1 cellular context compared by ENCODE assay signal in the genomic region with DNA sequence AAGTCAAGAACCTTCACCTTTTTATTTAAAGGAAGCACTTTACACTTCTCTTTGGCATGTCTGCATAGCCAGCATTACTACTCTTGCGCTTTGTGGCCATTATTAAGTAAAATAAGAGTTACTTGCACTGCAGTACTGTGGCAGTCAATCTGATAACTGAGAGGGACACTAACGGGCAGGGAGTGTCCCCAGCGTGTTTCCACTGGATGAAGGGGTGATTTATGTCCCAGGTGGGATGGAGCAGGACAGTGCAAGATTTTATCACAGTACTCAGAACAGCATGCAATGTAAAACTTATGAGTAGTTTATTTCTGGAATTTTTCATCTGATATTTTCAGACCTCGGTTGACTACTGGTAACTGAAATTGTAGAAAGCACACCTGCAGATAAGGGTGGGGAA.
A peak's percentile ranks its signal among the peaks of the same experiment; 100 is the strongest.
TF ChIP-seq lines count a peak whose summit lies in the region.

No MANE protein-coding gene starts in this region.

TF ChIP-seq in K562, 482 proteins besides CTCF, POLR2A, EP300 and RAD21:
- no peak for TF ChIP-seq DNMT1 (IDR thresholded peaks at IDR 0.05)
- TF ChIP-seq ZNF146 (CRISPR knock-in tag; IDR thresholded peaks at IDR 0.05; ENCODE audit: unreplicated experiment): no peak
- TF ChIP-seq, protein P1, sequence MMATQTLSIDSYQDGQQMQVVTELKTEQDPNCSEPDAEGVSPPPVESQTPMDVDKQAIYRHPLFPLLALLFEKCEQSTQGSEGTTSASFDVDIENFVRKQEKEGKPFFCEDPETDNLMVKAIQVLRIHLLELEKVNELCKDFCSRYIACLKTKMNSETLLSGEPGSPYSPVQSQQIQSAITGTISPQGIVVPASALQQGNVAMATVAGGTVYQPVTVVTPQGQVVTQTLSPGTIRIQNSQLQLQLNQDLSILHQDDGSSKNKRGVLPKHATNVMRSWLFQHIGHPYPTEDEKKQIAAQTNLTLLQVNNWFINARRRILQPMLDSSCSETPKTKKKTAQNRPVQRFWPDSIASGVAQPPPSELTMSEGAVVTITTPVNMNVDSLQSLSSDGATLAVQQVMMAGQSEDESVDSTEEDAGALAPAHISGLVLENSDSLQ (IDR thresholded peaks at IDR 0.05): peak; percentile 73
- TF ChIP-seq ZNF175 (CRISPR knock-in tag; IDR thresholded peaks at IDR 0.05; ENCODE audit: low read depth): no peak
- no peak for TF ChIP-seq STAT5A (IDR thresholded peaks at IDR 0.05; ENCODE audit: borderline replicate concordance, low read length)
- TF ChIP-seq MEIS2 (IDR thresholded peaks at IDR 0.05; ENCODE audit: partially characterized antibody): peak; percentile 84
- TF ChIP-seq, protein P2, sequence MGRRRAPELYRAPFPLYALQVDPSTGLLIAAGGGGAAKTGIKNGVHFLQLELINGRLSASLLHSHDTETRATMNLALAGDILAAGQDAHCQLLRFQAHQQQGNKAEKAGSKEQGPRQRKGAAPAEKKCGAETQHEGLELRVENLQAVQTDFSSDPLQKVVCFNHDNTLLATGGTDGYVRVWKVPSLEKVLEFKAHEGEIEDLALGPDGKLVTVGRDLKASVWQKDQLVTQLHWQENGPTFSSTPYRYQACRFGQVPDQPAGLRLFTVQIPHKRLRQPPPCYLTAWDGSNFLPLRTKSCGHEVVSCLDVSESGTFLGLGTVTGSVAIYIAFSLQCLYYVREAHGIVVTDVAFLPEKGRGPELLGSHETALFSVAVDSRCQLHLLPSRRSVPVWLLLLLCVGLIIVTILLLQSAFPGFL (CRISPR knock-in tag; IDR thresholded peaks at IDR 0.05): no peak
- no peak for TF ChIP-seq SMARCE1 (IDR thresholded peaks at IDR 0.05)
- no peak for TF ChIP-seq RBM17 (IDR thresholded peaks at IDR 0.05; ENCODE audit: borderline replicate concordance, low read depth, low read length)
- TF ChIP-seq NFRKB (IDR thresholded peaks at IDR 0.05; ENCODE audit: low read depth): no peak
- no peak for TF ChIP-seq FOXA1 (IDR thresholded peaks at IDR 0.05; ENCODE audit: borderline replicate concordance)
- TF ChIP-seq, protein P3, sequence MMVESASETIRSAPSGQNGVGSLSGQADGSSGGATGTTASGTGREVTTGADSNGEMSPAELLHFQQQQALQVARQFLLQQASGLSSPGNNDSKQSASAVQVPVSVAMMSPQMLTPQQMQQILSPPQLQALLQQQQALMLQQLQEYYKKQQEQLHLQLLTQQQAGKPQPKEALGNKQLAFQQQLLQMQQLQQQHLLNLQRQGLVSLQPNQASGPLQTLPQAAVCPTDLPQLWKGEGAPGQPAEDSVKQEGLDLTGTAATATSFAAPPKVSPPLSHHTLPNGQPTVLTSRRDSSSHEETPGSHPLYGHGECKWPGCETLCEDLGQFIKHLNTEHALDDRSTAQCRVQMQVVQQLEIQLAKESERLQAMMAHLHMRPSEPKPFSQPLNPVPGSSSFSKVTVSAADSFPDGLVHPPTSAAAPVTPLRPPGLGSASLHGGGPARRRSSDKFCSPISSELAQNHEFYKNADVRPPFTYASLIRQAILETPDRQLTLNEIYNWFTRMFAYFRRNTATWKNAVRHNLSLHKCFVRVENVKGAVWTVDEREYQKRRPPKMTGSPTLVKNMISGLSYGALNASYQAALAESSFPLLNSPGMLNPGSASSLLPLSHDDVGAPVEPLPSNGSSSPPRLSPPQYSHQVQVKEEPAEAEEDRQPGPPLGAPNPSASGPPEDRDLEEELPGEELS (CRISPR knock-in tag; IDR thresholded peaks at IDR 0.05; ENCODE audit: borderline replicate concordance): no peak
- TF ChIP-seq, protein P4, sequence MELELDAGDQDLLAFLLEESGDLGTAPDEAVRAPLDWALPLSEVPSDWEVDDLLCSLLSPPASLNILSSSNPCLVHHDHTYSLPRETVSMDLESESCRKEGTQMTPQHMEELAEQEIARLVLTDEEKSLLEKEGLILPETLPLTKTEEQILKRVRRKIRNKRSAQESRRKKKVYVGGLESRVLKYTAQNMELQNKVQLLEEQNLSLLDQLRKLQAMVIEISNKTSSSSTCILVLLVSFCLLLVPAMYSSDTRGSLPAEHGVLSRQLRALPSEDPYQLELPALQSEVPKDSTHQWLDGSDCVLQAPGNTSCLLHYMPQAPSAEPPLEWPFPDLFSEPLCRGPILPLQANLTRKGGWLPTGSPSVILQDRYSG (tag; conservative IDR thresholded peaks at IDR 0.05; ENCODE audit: low read depth): no peak
- TF ChIP-seq, protein P5, sequence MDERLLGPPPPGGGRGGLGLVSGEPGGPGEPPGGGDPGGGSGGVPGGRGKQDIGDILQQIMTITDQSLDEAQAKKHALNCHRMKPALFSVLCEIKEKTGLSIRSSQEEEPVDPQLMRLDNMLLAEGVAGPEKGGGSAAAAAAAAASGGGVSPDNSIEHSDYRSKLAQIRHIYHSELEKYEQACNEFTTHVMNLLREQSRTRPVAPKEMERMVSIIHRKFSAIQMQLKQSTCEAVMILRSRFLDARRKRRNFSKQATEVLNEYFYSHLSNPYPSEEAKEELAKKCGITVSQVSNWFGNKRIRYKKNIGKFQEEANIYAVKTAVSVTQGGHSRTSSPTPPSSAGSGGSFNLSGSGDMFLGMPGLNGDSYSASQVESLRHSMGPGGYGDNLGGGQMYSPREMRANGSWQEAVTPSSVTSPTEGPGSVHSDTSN (CRISPR knock-in tag; IDR thresholded peaks at IDR 0.05; ENCODE audit: low read depth): no peak
- TF ChIP-seq, protein P5 (tag; conservative IDR thresholded peaks at IDR 0.05; ENCODE audit: low read depth): peak; percentile 69
- TF ChIP-seq, protein P6, sequence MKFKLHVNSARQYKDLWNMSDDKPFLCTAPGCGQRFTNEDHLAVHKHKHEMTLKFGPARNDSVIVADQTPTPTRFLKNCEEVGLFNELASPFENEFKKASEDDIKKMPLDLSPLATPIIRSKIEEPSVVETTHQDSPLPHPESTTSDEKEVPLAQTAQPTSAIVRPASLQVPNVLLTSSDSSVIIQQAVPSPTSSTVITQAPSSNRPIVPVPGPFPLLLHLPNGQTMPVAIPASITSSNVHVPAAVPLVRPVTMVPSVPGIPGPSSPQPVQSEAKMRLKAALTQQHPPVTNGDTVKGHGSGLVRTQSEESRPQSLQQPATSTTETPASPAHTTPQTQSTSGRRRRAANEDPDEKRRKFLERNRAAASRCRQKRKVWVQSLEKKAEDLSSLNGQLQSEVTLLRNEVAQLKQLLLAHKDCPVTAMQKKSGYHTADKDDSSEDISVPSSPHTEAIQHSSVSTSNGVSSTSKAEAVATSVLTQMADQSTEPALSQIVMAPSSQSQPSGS (CRISPR knock-in tag; IDR thresholded peaks at IDR 0.05): no peak
- TF ChIP-seq, protein P7, sequence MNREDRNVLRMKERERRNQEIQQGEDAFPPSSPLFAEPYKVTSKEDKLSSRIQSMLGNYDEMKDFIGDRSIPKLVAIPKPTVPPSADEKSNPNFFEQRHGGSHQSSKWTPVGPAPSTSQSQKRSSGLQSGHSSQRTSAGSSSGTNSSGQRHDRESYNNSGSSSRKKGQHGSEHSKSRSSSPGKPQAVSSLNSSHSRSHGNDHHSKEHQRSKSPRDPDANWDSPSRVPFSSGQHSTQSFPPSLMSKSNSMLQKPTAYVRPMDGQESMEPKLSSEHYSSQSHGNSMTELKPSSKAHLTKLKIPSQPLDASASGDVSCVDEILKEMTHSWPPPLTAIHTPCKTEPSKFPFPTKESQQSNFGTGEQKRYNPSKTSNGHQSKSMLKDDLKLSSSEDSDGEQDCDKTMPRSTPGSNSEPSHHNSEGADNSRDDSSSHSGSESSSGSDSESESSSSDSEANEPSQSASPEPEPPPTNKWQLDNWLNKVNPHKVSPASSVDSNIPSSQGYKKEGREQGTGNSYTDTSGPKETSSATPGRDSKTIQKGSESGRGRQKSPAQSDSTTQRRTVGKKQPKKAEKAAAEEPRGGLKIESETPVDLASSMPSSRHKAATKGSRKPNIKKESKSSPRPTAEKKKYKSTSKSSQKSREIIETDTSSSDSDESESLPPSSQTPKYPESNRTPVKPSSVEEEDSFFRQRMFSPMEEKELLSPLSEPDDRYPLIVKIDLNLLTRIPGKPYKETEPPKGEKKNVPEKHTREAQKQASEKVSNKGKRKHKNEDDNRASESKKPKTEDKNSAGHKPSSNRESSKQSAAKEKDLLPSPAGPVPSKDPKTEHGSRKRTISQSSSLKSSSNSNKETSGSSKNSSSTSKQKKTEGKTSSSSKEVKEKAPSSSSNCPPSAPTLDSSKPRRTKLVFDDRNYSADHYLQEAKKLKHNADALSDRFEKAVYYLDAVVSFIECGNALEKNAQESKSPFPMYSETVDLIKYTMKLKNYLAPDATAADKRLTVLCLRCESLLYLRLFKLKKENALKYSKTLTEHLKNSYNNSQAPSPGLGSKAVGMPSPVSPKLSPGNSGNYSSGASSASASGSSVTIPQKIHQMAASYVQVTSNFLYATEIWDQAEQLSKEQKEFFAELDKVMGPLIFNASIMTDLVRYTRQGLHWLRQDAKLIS (CRISPR knock-in tag; IDR thresholded peaks at IDR 0.05): no peak
TF ChIP-seq in K562: peak in this region for 3.
